ENCODE assay signal across 20 cellular contexts in genomic region chr6:139711714-139712585, GRCh38.
A peak's percentile ranks its signal among the peaks of the same experiment; 100 is the strongest.
DNase-seq lines count a peak whose midpoint lies in the region; ATAC-seq and TF ChIP-seq lines count a peak whose summit lies in the region.
"Had no signal": no experiment of that assay in that cellular context is flagged by ENCODE, and none has a peak within 500 bp of the region (broad histone marks: within the 10 kb centered on the region; RNA-seq: fewer than 3 reads in every experiment).

No MANE protein-coding gene starts in this region.

- no peaks in the 10 kb centered on the region for H3K36me3 Mint-ChIP-seq in progenitor cell of endocrine pancreas (ENCODE audit: insufficient read depth)

- peaks cover 9% of the 10 kb centered on the region for H3K4me1 Mint-ChIP-seq in progenitor cell of endocrine pancreas (ENCODE audit: low read depth)

- CTCF ChIA-PET in RWPE1 (lab: Yijun Ruan, JAX), result interaction anchor here (0.6 kb wide), 1 partner anchor 568 kb away, joined by 3 read pairs; no protein-coding TSS in a partner anchor

- no peaks in the 10 kb centered on the region for H3K79me2 ChIP-seq in ACC112 (ENCODE audit: control insufficient read depth, insufficient read depth, low read length, unreplicated experiment)

- H3K36me3 ChIP-seq in ACC112 (ENCODE audit: insufficient read depth, low read length), result no peaks in the 10 kb centered on the region

- no peaks in the 10 kb centered on the region for H3K9me3 Mint-ChIP-seq in progenitor cell of endocrine pancreas (ENCODE audit: low read depth)
- H3K9me3 Mint-ChIP-seq: activated T-cell treated with anti-CD3 and anti-CD28 coated beads, Interleukin-2, amount 50 U/mL, for 4 hours; GM23338 had no signal

- peak overlapping the region; percentile 14 for H2AFZ ChIP-seq in ACC112 (ENCODE audit: low read length, unreplicated experiment)
- H2AFZ ChIP-seq: GM23338 had no signal

- no peaks in the 10 kb centered on the region for H3K27me3 Mint-ChIP-seq in progenitor cell of endocrine pancreas

- no peak for ATAC-seq in HG02973 (IDR thresholded peaks at IDR 0.05; ENCODE audit: unreplicated experiment)
- ATAC-seq: activated T-cell treated with anti-CD3 and anti-CD28 coated beads, Interleukin-2, amount 50 U/mL, for 4 hours; esophagus mucosa; GM23338 had no signal

- H3K4me3 ChIP-seq in ACC112 (ENCODE audit: low read depth, low read length) (peak overlapping the region; percentile 63), fibroblast of mammary gland (ENCODE audit: control insufficient read depth, low read depth, low read length) (no peak overlapping the region)
- H3K4me3 ChIP-seq: coronary artery, GM23338, skin epidermis had no signal

- H3K4me3 Mint-ChIP-seq in progenitor cell of endocrine pancreas (ENCODE audit: low read depth), result no peak overlapping the region
- H3K4me3 Mint-ChIP-seq: activated T-cell treated with anti-CD3 and anti-CD28 coated beads, Interleukin-2, amount 50 U/mL, for 4 hours; GM23338; neural crest cell had no signal

- H3K4me1 ChIP-seq in ACC112 (ENCODE audit: control insufficient read depth, insufficient read depth, low read length, unreplicated experiment), result peaks cover 49% of the 10 kb centered on the region

- H3K27me3 ChIP-seq in ACC112 (ENCODE audit: insufficient read depth, low read length), result no peaks in the 10 kb centered on the region

- H3K27ac Mint-ChIP-seq in progenitor cell of endocrine pancreas, result no peak overlapping the region
- H3K27ac Mint-ChIP-seq: GM23338 had no signal

- POLR2A ChIA-PET in RWPE1 (lab: Yijun Ruan, JAX; ENCODE audit: low non-redundant PET), result no interaction called here

- H3K27ac ChIP-seq in ACC112 (ENCODE audit: low read depth, low read length), result peak overlapping the region; percentile 87
- H3K27ac ChIP-seq in RWPE1, result no peak overlapping the region
- H3K27ac ChIP-seq: coronary artery, skin epidermis had no signal

- no peak for TF ChIP-seq CTCF in RWPE1 (conservative IDR thresholded peaks at IDR 0.05; ENCODE audit: low read depth)
- TF ChIP-seq CTCF in fibroblast of mammary gland (conservative IDR thresholded peaks at IDR 0.05; ENCODE audit: control insufficient read depth, insufficient read depth, low read depth, low read length), result no peak
- TF ChIP-seq CTCF in progenitor cell of endocrine pancreas (IDR thresholded peaks at IDR 0.05; ENCODE audit: unreplicated experiment), result no peak

- DNase-seq in HS-5 (ENCODE audit: low read depth) (peak; percentile 67), RWPE1 (ENCODE audit: low spot score) (peak; percentile 45), fibroblast of mammary gland (ENCODE audit: low read depth) (peak; percentile 66), NCI-H345 (lab: John Stamatoyannopoulos, UW) (no peak), progenitor cell of endocrine pancreas (ENCODE audit: low spot score, unreplicated experiment) (no peak)
- no peak for DNase-seq in stimulated activated CD4-positive, alpha-beta T cell treated with anti-CD3 and anti-CD28 coated beads, Interleukin-12 subunit alpha, Interleukin-12 subunit beta, amount 100 ng/mL, for 4 hours
- DNase-seq: activated CD4-positive, alpha-beta T cell treated with anti-CD3 and anti-CD28 coated beads for 4 hours; activated T-cell treated with anti-CD3 and anti-CD28 coated beads, Interleukin-2, amount 50 U/mL, for 4 hours; KG1; NCI-H1694 treated with DMSO at 0.1 percent for 48 hours; NCI-H69; RPMI8226; stimulated activated naive CD4-positive, alpha-beta T cell treated with Interleukin-2 at 50 U/mL for 16 hours had no signal

Comparison
In these comparisons a context has a peak if more than half of its experiments do, and no peak if none do; other contexts are left out.
1. DNase-seq: peak in HS-5 (single experiment), RWPE1 (single experiment) and fibroblast of mammary gland (single experiment); none in NCI-H345 (single experiment), progenitor cell of endocrine pancreas (single experiment) and stimulated activated CD4-positive, alpha-beta T cell treated with anti-CD3 and anti-CD28 coated beads, Interleukin-12 subunit alpha, Interleukin-12 subunit beta, amount 100 ng/mL, for 4 hours (single experiment).